In the genomic region with DNA sequence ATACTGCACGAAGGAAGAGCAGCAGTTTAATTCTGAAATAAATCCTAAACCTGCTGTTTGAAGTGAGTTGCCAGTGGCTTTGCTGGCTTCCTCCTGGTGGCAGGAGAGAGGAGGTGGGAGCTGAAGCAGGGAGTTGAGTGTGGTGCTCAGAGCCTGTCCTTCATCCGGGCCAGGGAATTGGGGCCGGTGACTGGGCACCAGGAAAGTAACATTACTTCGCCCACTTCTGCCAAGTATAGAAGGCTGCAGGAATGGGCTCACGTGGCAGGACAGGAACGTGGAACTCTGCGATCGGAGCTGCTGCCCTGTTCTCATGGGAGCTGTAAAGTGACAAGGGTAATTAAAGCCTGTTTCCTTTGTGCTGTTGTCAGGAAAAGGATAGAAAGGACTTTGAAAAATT, we compare ENCODE assay signal across 13 cellular contexts. TPM values are rescaled to one million over a fixed set of nuclear protein-coding genes. Genes with fewer than 3 reads are reported as not detected.
DNase-seq lines count a peak whose midpoint lies in the region; ATAC-seq and TF ChIP-seq lines count a peak whose summit lies in the region.
"Had no signal": no experiment of that assay in that cellular context is flagged by ENCODE, and none has a peak within 500 bp of the region (broad histone marks: within the 10 kb centered on the region; RNA-seq: fewer than 3 reads in every experiment).

No MANE protein-coding gene starts in this region.

- POLR2A ChIA-PET in PC-9 (lab: Charles Lee; ENCODE audit: unreplicated experiment), result no interaction called here

- no peak overlapping the region for H3K27ac ChIP-seq in DND-41 (ENCODE audit: low read length)
- H3K27ac ChIP-seq in psoas muscle, result peak overlapping the region; percentile 79
- H3K27ac ChIP-seq in PC-9, result no peak overlapping the region
- H3K27ac ChIP-seq in substantia nigra (ENCODE audit: low read depth, low read length, poor library complexity, severe bottlenecking), result no peak overlapping the region
- H3K27ac ChIP-seq in testis, result peak overlapping the region in 1 of 2 donors; percentile 5

- H3K36me3 ChIP-seq in DND-41 (ENCODE audit: insufficient read depth, low read length) (peaks cover 94% of the 10 kb centered on the region), psoas muscle (ENCODE audit: insufficient read depth in 1 of 2, low read depth in 1 of 2) (peaks cover 10 to 73% of the 10 kb centered on the region in 2 donors), PC-9 (ENCODE audit: low read depth) (peaks cover 22% of the 10 kb centered on the region; the same call in 1 of the 2 replicates), testis (ENCODE audit: low read depth, missing control alignments) (no peaks in the 10 kb centered on the region)

- no peak overlapping the region for H3K4me3 ChIP-seq in DND-41 (ENCODE audit: low read depth in 1 of 2, low read length in 2 of 2)
- no peak overlapping the region for H3K4me3 ChIP-seq in fibroblast of the aortic adventitia (ENCODE audit: low read depth, low read length)
- no peak overlapping the region for H3K4me3 ChIP-seq in psoas muscle
- H3K4me3 ChIP-seq in PC-9, result no peak overlapping the region
- no peak overlapping the region for H3K4me3 ChIP-seq in testis

- peaks cover 7% of the 10 kb centered on the region; the same call in 1 of the 2 replicates for H3F3A ChIP-seq in PC-9 (ENCODE audit: insufficient read depth, low read depth)

- H3K27me3 Mint-ChIP-seq in T-helper 17 cell, result no peaks in the 10 kb centered on the region

- no peak overlapping the region for H3K4me3 Mint-ChIP-seq in T-helper 17 cell

- no peaks in the 10 kb centered on the region for H3K27me3 ChIP-seq in DND-41 (ENCODE audit: insufficient read depth, low read length, poor library complexity)
- no peaks in the 10 kb centered on the region for H3K27me3 ChIP-seq in psoas muscle (ENCODE audit: insufficient read depth in 3 of 3, low read length in 2 of 3)
- H3K27me3 ChIP-seq in PC-9 (ENCODE audit: insufficient read depth, low read depth), result no peaks in the 10 kb centered on the region
- H3K27me3 ChIP-seq in testis, result no peaks in the 10 kb centered on the region

- H3K36me3 Mint-ChIP-seq in T-helper 17 cell (ENCODE audit: low read depth), result peaks cover 5% of the 10 kb centered on the region

- no TSS peak for BruUV-seq in PC-9 (replicated peaks; lab: Mats Ljungman, UMichigan)

- peak overlapping the region; percentile 15; the same call in 1 of the 2 replicates for H3K9ac ChIP-seq in DND-41 (ENCODE audit: low read depth, low read length)

- H3K4me2 ChIP-seq in DND-41 (ENCODE audit: insufficient read depth, low read length), result no peak overlapping the region
- H3K4me2 ChIP-seq in PC-9, result no peak overlapping the region

- peaks cover 24% of the 10 kb centered on the region for H3K4me1 Mint-ChIP-seq in T-helper 17 cell

- peak overlapping the region; percentile 87 for H3K27ac Mint-ChIP-seq in T-helper 17 cell

- CTCF ChIA-PET in PC-9 (lab: Charles Lee), result interaction anchor here (0.7 kb wide), 1 partner anchor 83 kb away, joined by 4 read pairs; no protein-coding TSS in a partner anchor

- 14 to 21% (median 16%) methylated on average over 8 of the region's 8 CpGs for WGBS in psoas muscle, 3 donors
- WGBS in testis, 2 donors, result 45 to 69% methylated on average over 8 of the region's 8 CpGs

- TF ChIP-seq CTCF in DND-41 (IDR thresholded peaks at IDR 0.05; ENCODE audit: borderline replicate concordance, extremely low read depth, low read length, poor library complexity, severe bottlenecking) (no peak), fibroblast of the aortic adventitia (IDR thresholded peaks at IDR 0.05; ENCODE audit: insufficient read depth, low read length) (peak; percentile 38), psoas muscle (IDR thresholded peaks at IDR 0.05) (peak; percentile 11), PC-9 (conservative IDR thresholded peaks at IDR 0.05) (no peak), testis (IDR thresholded peaks at IDR 0.05) (no peak)

- H2AFZ ChIP-seq in DND-41 (ENCODE audit: low read depth, low read length), result no peak overlapping the region
- H2AFZ ChIP-seq in PC-9, result no peak overlapping the region

- peaks cover 26% of the 10 kb centered on the region for H4K20me1 ChIP-seq in DND-41 (ENCODE audit: insufficient read depth, low read length)
- no peaks in the 10 kb centered on the region for H4K20me1 ChIP-seq in PC-9 (ENCODE audit: insufficient read depth)

- H3K4me1 ChIP-seq in DND-41 (ENCODE audit: insufficient read depth, low read length) (peaks cover 6% of the 10 kb centered on the region), psoas muscle (peaks cover 33% of the 10 kb centered on the region), PC-9 (replicated peaks; ENCODE audit: insufficient read depth) (0 out of 2 replicates have a peak, but pooled peaks cover 4% of the 10 kb centered on the region), testis (peaks cover 24% of the 10 kb centered on the region)

- H3K9me3 ChIP-seq in DND-41 (ENCODE audit: insufficient read depth, low read length, severe bottlenecking) (no peaks in the 10 kb centered on the region), T-helper 17 cell (ENCODE audit: control insufficient read depth, low read length, poor library complexity, severe bottlenecking) (no peaks in the 10 kb centered on the region), psoas muscle (no peaks in the 10 kb centered on the region), PC-9 (ENCODE audit: insufficient read depth, low read depth) (no peaks in the 10 kb centered on the region), testis (no peaks in the 10 kb centered on the region)

- ATAC-seq in DND-41 (ENCODE audit: insufficient read depth, low read depth), result no peak
- no peak for ATAC-seq in T-helper 17 cell
- peak; percentile 44 to 72 (median 66) for ATAC-seq in psoas muscle
- ATAC-seq: HCT116 had no signal

- no peak for TF ChIP-seq POLR2A in testis (IDR thresholded peaks at IDR 0.05)

- DNase-seq in DND-41 (no peak), T-helper 17 cell (no peak), fibroblast of the aortic adventitia (ENCODE audit: low read depth) (peak; percentile 19), psoas muscle (peak in 1 of 2 donors; percentile 68), PC-9 (no peak), LoVo (ENCODE audit: low spot score) (no peak), substantia nigra (lab: John Stamatoyannopoulos, UW) (no peak), testis (no peak)
- DNase-seq: activated T-cell treated with anti-CD3 and anti-CD28 coated beads for 4 hours; central memory CD4-positive, alpha-beta T cell; kidney glomerular epithelial cell; NCI-H1694 had no signal

- intact Hi-C loops in psoas muscle (cut with DNase I), result no loop called here
- intact Hi-C loops in PC-9 (cut with micrococcal nuclease; ENCODE audit: unreplicated experiment), result no loop called here
- intact Hi-C loops in testis (cut with DNase I; ENCODE audit: low total_unique reads), result no loop called here

- H3K79me2 ChIP-seq in DND-41 (ENCODE audit: insufficient read depth, low read length) (peaks cover 21% of the 10 kb centered on the region), PC-9 (ENCODE audit: low read depth) (no peaks in the 10 kb centered on the region)

- no peaks in the 10 kb centered on the region for H3K9me2 ChIP-seq in PC-9 (ENCODE audit: insufficient read depth)

RNA-seq across cellular contexts. Expression of a gene that starts 8.7 kb away (rescaled TPM):
- total RNA-seq in T-helper 17 cell (10 to 100 TPM; 29.4 to 38.5 TPM), fibroblast of the aortic adventitia (ENCODE audit: low replicate concordance) (32.5 and 92.2 TPM in 2 replicates), psoas muscle (10 to 100 TPM; 16.5 to 36.0 (median 24.9) TPM), PC-9 (2021) (31.6 and 35.6 TPM in 2 replicates), testis (10 to 100 TPM; 16.3 to 17.6 TPM)
- polyA plus RNA-seq in psoas muscle (10 to 100 TPM; 13.5 to 23.4 (median 16.2) TPM), testis (ENCODE audit: insufficient read depth, low read depth, low replicate concordance) (10.1 TPM)

Comparison
In these comparisons a context has a peak if more than half of its experiments do, and no peak if none do; other contexts are left out.
1. ATAC-seq: peak in psoas muscle (4 of 4); none in DND-41 (single experiment) and T-helper 17 cell (single experiment).
2. CTCF ChIP-seq: peak in fibroblast of the aortic adventitia (single experiment) and psoas muscle (single experiment); none in DND-41 (single experiment), PC-9 (single experiment) and testis (0 of 3).